1 cellular context compared by ENCODE assay signal in genomic region chr9:100100268-100100667, GRCh38.
TF ChIP-seq lines count a peak whose summit lies in the region.

No MANE protein-coding gene starts in this region.

TF ChIP-seq in GM12878, 131 proteins besides CTCF, POLR2A, EP300 and RAD21:
- TF ChIP-seq ZZZ3 (IDR thresholded peaks at IDR 0.05; ENCODE audit: control insufficient read depth, insufficient read length, low read depth) (no peak), ZNF687 (IDR thresholded peaks at IDR 0.05) (no peak), CHD1 (IDR thresholded peaks at IDR 0.05; ENCODE audit: low read depth, low read length) (no peak), RBBP5 (conservative IDR thresholded peaks at IDR 0.05) (no peak), SREBF2 (IDR thresholded peaks at IDR 0.05; ENCODE audit: low read length) (no peak), CEBPZ (IDR thresholded peaks at IDR 0.05; ENCODE audit: low read depth, low read length) (no peak), SREBF1 (IDR thresholded peaks at IDR 0.05; ENCODE audit: low read length) (no peak), NR2C2 (IDR thresholded peaks at IDR 0.05; ENCODE audit: borderline replicate concordance, control insufficient read depth, insufficient read length, low read depth) (no peak), ZNF24 (IDR thresholded peaks at IDR 0.05) (no peak)
